In genomic region chr13:101258071-101258470, GRCh38 we compare ENCODE assay signal across 8 cellular contexts.
DNase-seq lines count a peak whose midpoint lies in the region; ATAC-seq and TF ChIP-seq lines count a peak whose summit lies in the region.

No MANE protein-coding gene starts in this region.

- no peak overlapping the region for H2BK120ac ChIP-seq in mesenchymal stem cell (ENCODE audit: low read depth, low read length)

- no peak overlapping the region for H3K14ac ChIP-seq in mesenchymal stem cell (ENCODE audit: low read length in 2 of 2)

- DNase-seq in activated T-cell treated with anti-CD3 and anti-CD28 coated beads for 24 hours (ENCODE audit: low read depth): peak; percentile 47
- DNase-seq in activated T-cell treated with anti-CD3 and anti-CD28 coated beads, Interleukin-2, amount 50 U/mL, for 1 hour: no peak
- DNase-seq in NB4 (ENCODE audit: low read depth): peak; percentile 95
- DNase-seq in activated CD8-positive, alpha-beta memory T cell treated with anti-CD3 and anti-CD28 coated beads, Interleukin-2, amount 50 U/mL, for 24 hours (ENCODE audit: extremely low read depth): peak; percentile 33
- peak; percentile 94 for DNase-seq in mesenchymal stem cell
- no peak for DNase-seq in sigmoid colon
- DNase-seq in omental fat pad (ENCODE audit: low spot score): no peak

- no peak overlapping the region for H2AFZ ChIP-seq in mesenchymal stem cell (ENCODE audit: low read depth, low read length)

- no peaks in the 10 kb centered on the region for H3K9me3 ChIP-seq in mesenchymal stem cell (ENCODE audit: control insufficient read depth, low read length)
- no peaks in the 10 kb centered on the region for H3K9me3 ChIP-seq in sigmoid colon

- H3K27me3 ChIP-seq in mesenchymal stem cell (ENCODE audit: control insufficient read depth in 1 of 2, insufficient read depth in 1 of 2, low read length in 2 of 2) (no peaks in the 10 kb centered on the region), sigmoid colon (no peaks in the 10 kb centered on the region)

- WGBS in mesenchymal stem cell: 47% methylated on average over 11 of the region's 11 CpGs
- 67 to 86% methylated on average over 11 of the region's 11 CpGs for WGBS in sigmoid colon, 2 donors

- TF ChIP-seq EP300 in sigmoid colon (IDR thresholded peaks at IDR 0.05): no peak

- peak; percentile 96 for ATAC-seq in HG02642 (IDR thresholded peaks at IDR 0.05; ENCODE audit: poor library complexity, unreplicated experiment)
- no peak for ATAC-seq in omental fat pad (ENCODE audit: low FRiP score)

- no peak overlapping the region for H3K23ac ChIP-seq in mesenchymal stem cell (ENCODE audit: low read length in 2 of 2)

- H2BK5ac ChIP-seq in mesenchymal stem cell (ENCODE audit: low read depth, low read length, poor library complexity, severe bottlenecking): no peak overlapping the region

- H3K9ac ChIP-seq in mesenchymal stem cell (ENCODE audit: low read length): peak overlapping the region; percentile 71

- H3K27ac ChIP-seq in mesenchymal stem cell (ENCODE audit: low read length, poor library complexity, severe bottlenecking) (no peak overlapping the region), sigmoid colon (no peak overlapping the region)

- TF ChIP-seq CTCF in NB4 (IDR thresholded peaks at IDR 0.05; ENCODE audit: low read depth, low read length): no peak
- no peak for TF ChIP-seq CTCF in sigmoid colon (IDR thresholded peaks at IDR 0.05)
- TF ChIP-seq CTCF in omental fat pad (IDR thresholded peaks at IDR 0.05): no peak

- H3K4me1 ChIP-seq in mesenchymal stem cell (ENCODE audit: control insufficient read depth, insufficient read depth, low read depth, low read length) (peaks cover 2% of the 10 kb centered on the region), sigmoid colon (no peaks in the 10 kb centered on the region)

- H3K4me2 ChIP-seq in mesenchymal stem cell (ENCODE audit: low read length, poor library complexity, severe bottlenecking): no peak overlapping the region

- intact Hi-C loops in sigmoid colon (cut with DNase I): no loop called here

- no peak overlapping the region for H3K4ac ChIP-seq in mesenchymal stem cell (ENCODE audit: low read depth in 1 of 2, low read length in 2 of 2)

- no peak overlapping the region for H4K8ac ChIP-seq in mesenchymal stem cell (ENCODE audit: low read length)

- H3K4me3 ChIP-seq in NB4 (ENCODE audit: low read depth, low read length): peak overlapping the region; percentile 35
- H3K4me3 ChIP-seq in mesenchymal stem cell (ENCODE audit: insufficient read depth in 1 of 2, low read depth in 1 of 2, low read length in 2 of 2): peak overlapping the region in 1 of 2 experiments; percentile 54
- no peak overlapping the region for H3K4me3 ChIP-seq in sigmoid colon

- H2BK15ac ChIP-seq in mesenchymal stem cell (ENCODE audit: low read depth, poor library complexity, severe bottlenecking): no peak overlapping the region

- no peaks in the 10 kb centered on the region for H3K79me1 ChIP-seq in mesenchymal stem cell (replicated peaks; ENCODE audit: low read length, poor library complexity, severe bottlenecking)

- no peak overlapping the region for H3K18ac ChIP-seq in mesenchymal stem cell (ENCODE audit: low read depth in 1 of 2, low read length in 2 of 2)

- no peak overlapping the region for H2AK5ac ChIP-seq in mesenchymal stem cell (ENCODE audit: low read length, severe bottlenecking)

- H2BK12ac ChIP-seq in mesenchymal stem cell (ENCODE audit: low read length in 2 of 2): no peak overlapping the region

- H3K36me3 ChIP-seq in mesenchymal stem cell (ENCODE audit: control insufficient read depth in 1 of 2, insufficient read depth in 2 of 2, low read depth in 1 of 2, low read length in 2 of 2) (no peaks in the 10 kb centered on the region), sigmoid colon (no peaks in the 10 kb centered on the region)

- no peak overlapping the region for H4K91ac ChIP-seq in mesenchymal stem cell (ENCODE audit: low read length)

- TF ChIP-seq POLR2A in NB4 (IDR thresholded peaks at IDR 0.05; ENCODE audit: extremely low read depth, insufficient read length) (no peak), sigmoid colon (IDR thresholded peaks at IDR 0.05) (no peak)

Comparison
In these comparisons a context has a peak if more than half of its experiments do, and no peak if none do; other contexts are left out.
1. DNase-seq: peak in activated T-cell treated with anti-CD3 and anti-CD28 coated beads for 24 hours (single experiment), NB4 (single experiment), activated CD8-positive, alpha-beta memory T cell treated with anti-CD3 and anti-CD28 coated beads, Interleukin-2, amount 50 U/mL, for 24 hours (single experiment) and mesenchymal stem cell (single experiment); none in activated T-cell treated with anti-CD3 and anti-CD28 coated beads, Interleukin-2, amount 50 U/mL, for 1 hour (single experiment), sigmoid colon (single experiment) and omental fat pad (single experiment).